Comparison of ENCODE assay signal across 13 cellular contexts in genomic region chr3:123446610-123447109, GRCh38. TPM values are rescaled to one million over a fixed set of nuclear protein-coding genes. Genes with fewer than 3 reads are reported as not detected.
DNase-seq lines count a peak whose midpoint lies in the region; ATAC-seq and TF ChIP-seq lines count a peak whose summit lies in the region.
"Had no signal": no experiment of that assay in that cellular context is flagged by ENCODE, and none has a peak within 500 bp of the region (broad histone marks: within the 10 kb centered on the region; RNA-seq: fewer than 3 reads in every experiment).

No MANE protein-coding gene starts in this region.

- 81 to 83% methylated on average over 4 to 6 of the region's 6 CpGs for WGBS in esophagus squamous epithelium, 2 donors
- 71% methylated on average over 6 of the region's 6 CpGs for WGBS in prostate gland

- peaks cover 12 to 38% (median 21%) of the 10 kb centered on the region in 3 donors for H3K4me1 ChIP-seq in esophagus squamous epithelium
- H3K4me1 ChIP-seq in prostate gland (replicated peaks), result no peaks in the 10 kb centered on the region

- H3K4me3 ChIP-seq in SK-N-MC (peak overlapping the region; percentile 73), esophagus squamous epithelium (peak overlapping the region; percentile 18 to 78 (median 56)), prostate gland (peak overlapping the region; percentile 25 to 31)
- H3K4me3 ChIP-seq: lung had no signal

- no peak for TF ChIP-seq POLR2A in esophagus squamous epithelium (IDR thresholded peaks at IDR 0.05)
- TF ChIP-seq POLR2A in prostate gland (IDR thresholded peaks at IDR 0.05), result no peak

- intact Hi-C loops in CD4-positive, alpha-beta T cell (cut with DNase I, micrococcal nuclease), result no loop called here
- intact Hi-C loops in esophagus squamous epithelium (cut with DNase I) (no loop called here), prostate gland (cut with DNase I) (loop anchor here (5.0 kb wide), 3 partner anchors 34 to 114 kb away; no protein-coding TSS in a partner anchor)

- peak overlapping the region; percentile 10 for H3K9ac ChIP-seq in SK-N-MC (ENCODE audit: insufficient read length)

- peaks cover 9% of the 10 kb centered on the region for H3K4me1 Mint-ChIP-seq in CD4-positive, alpha-beta T cell (ENCODE audit: low read depth)

- no peaks in the 10 kb centered on the region for H3K36me3 Mint-ChIP-seq in CD4-positive, alpha-beta T cell (ENCODE audit: low read depth)

- H3K27ac ChIP-seq in CD4-positive, alpha-beta T cell (ENCODE audit: low read depth, low read length), result no peak overlapping the region
- H3K27ac ChIP-seq in SK-N-MC (no peak overlapping the region), esophagus squamous epithelium (peak overlapping the region; percentile 66 to 91 (median 83)), prostate gland (peak overlapping the region; percentile 72 to 75)

- DNase-seq in CD4-positive, alpha-beta T cell, result no peak
- no peak for DNase-seq in SK-N-MC (ENCODE audit: low read depth, low spot score)
- DNase-seq in esophagus squamous epithelium (lab: John Stamatoyannopoulos, UW), result no peak
- no peak for DNase-seq in prostate gland (ENCODE audit: low spot score)
- no peak for DNase-seq in NCI-H345 (lab: John Stamatoyannopoulos, UW)
- no peak for DNase-seq in LoVo (ENCODE audit: low spot score)
- DNase-seq in NCI-H526 (lab: John Stamatoyannopoulos, UW), result no peak
- no peak for DNase-seq in omental fat pad (ENCODE audit: low spot score)
- DNase-seq: activated gamma-delta T cell, NCI-H446 treated with DMSO at 0.1 percent for 48 hours, RPMI8226 had no signal

- H3K4me3 Mint-ChIP-seq in CD4-positive, alpha-beta T cell, result peak overlapping the region; percentile 86

- POLR2A ChIA-PET in CD4-positive, alpha-beta T cell (lab: Charles Lee), result no interaction called here

- no peak for ATAC-seq in CD4-positive, alpha-beta T cell (ENCODE audit: poor library complexity)
- no peak for ATAC-seq in omental fat pad (ENCODE audit: low FRiP score)
- ATAC-seq: sciatic nerve had no signal

- H3K36me3 ChIP-seq in SK-N-MC (ENCODE audit: insufficient read depth, low read length) (no peaks in the 10 kb centered on the region), esophagus squamous epithelium (no peaks in the 10 kb centered on the region), prostate gland (no peaks in the 10 kb centered on the region)

- H3K9me3 Mint-ChIP-seq in CD4-positive, alpha-beta T cell, result no peaks in the 10 kb centered on the region

- peaks cover 56% of the 10 kb centered on the region for H3K27me3 ChIP-seq in CD4-positive, alpha-beta T cell (ENCODE audit: control insufficient read depth, insufficient read depth, low read length)
- H3K27me3 ChIP-seq in esophagus squamous epithelium (peaks cover 0 to 68% (median 4%) of the 10 kb centered on the region in 4 donors), prostate gland (replicated peaks; ENCODE audit: insufficient read depth) (no peaks in the 10 kb centered on the region)

- CTCF ChIA-PET in CD4-positive, alpha-beta T cell (lab: Charles Lee), result no interaction called here

- H3K27ac Mint-ChIP-seq in CD4-positive, alpha-beta T cell, result no peak overlapping the region

- no peaks in the 10 kb centered on the region for H3K9me3 ChIP-seq in CD4-positive, alpha-beta T cell (ENCODE audit: control insufficient read depth, low read length)
- H3K9me3 ChIP-seq in SK-N-MC (ENCODE audit: low read depth, low read length), result no peaks in the 10 kb centered on the region
- H3K9me3 ChIP-seq in esophagus squamous epithelium, result no peaks in the 10 kb centered on the region
- no peaks in the 10 kb centered on the region for H3K9me3 ChIP-seq in prostate gland

- H3K27me3 Mint-ChIP-seq in CD4-positive, alpha-beta T cell, result peaks cover 74% of the 10 kb centered on the region

- TF ChIP-seq CTCF in CD4-positive, alpha-beta T cell (IDR thresholded peaks at IDR 0.05), result no peak
- no peak for TF ChIP-seq CTCF in esophagus squamous epithelium (IDR thresholded peaks at IDR 0.05)
- TF ChIP-seq CTCF in prostate gland (IDR thresholded peaks at IDR 0.05), result no peak
- TF ChIP-seq CTCF in omental fat pad (IDR thresholded peaks at IDR 0.05), result no peak

RNA-seq across cellular contexts. Expression of gene ADCY5, which starts 2.2 kb away (rescaled TPM):
- total RNA-seq in CD4-positive, alpha-beta T cell, result not detected
- total RNA-seq in esophagus squamous epithelium, result 10 to 100 TPM in 1 of 4 donors, 1 to 10 TPM in 2, under 1 TPM in 1; 0.72 to 17.4 (median 5.3) TPM
- 10 to 100 TPM; 12.9 to 69.6 TPM for total RNA-seq in prostate gland
- total RNA-seq in omental fat pad, result 10 to 100 TPM; 14.0 to 86.8 (median 41.5) TPM

Comparison
In these comparisons a context has a peak if more than half of its experiments do, and no peak if none do; other contexts are left out.
1. H3K27ac ChIP-seq: peak in esophagus squamous epithelium (4 of 4) and prostate gland (2 of 2); none in CD4-positive, alpha-beta T cell (single experiment) and SK-N-MC (single experiment).
2. Peak in every context shown above with its lines, with median percentiles within 50 percentile points of each other: H3K4me3 ChIP-seq.